18 cellular contexts compared by ENCODE assay signal in genomic region chr15:77413687-77414349, GRCh38. TPM values are rescaled to one million over a fixed set of nuclear protein-coding genes. Genes with fewer than 3 reads are reported as not detected.
DNase-seq lines count a peak whose midpoint lies in the region; ATAC-seq and TF ChIP-seq lines count a peak whose summit lies in the region.
"Had no signal": no experiment of that assay in that cellular context is flagged by ENCODE, and none has a peak within 500 bp of the region (broad histone marks: within the 10 kb centered on the region; RNA-seq: fewer than 3 reads in every experiment).

No MANE protein-coding gene starts in this region.

- H3K9me3 Mint-ChIP-seq in WTC11 (no peaks in the 10 kb centered on the region), chondrocyte (ENCODE audit: low read depth) (no peaks in the 10 kb centered on the region)
- H3K9me3 Mint-ChIP-seq: CD4-positive, CD25-positive, alpha-beta regulatory T cell; CD8-positive, alpha-beta T cell had no signal

- H3K4me1 ChIP-seq in left ventricle myocardium inferior = peaks cover 93% of the 10 kb centered on the region
- H3K4me1 ChIP-seq in right atrium auricular region = peaks cover 0 to 86% of the 10 kb centered on the region in 2 donors
- H3K4me1 ChIP-seq in trophoblast cell (ENCODE audit: control insufficient read depth in 1 of 2, insufficient read depth in 2 of 2, low read length in 2 of 2) = peaks cover 4% of the 10 kb centered on the region in 2 experiments
- peaks cover 0 to 9% of the 10 kb centered on the region in 2 donors for H3K4me1 ChIP-seq in uterus

- no peak overlapping the region for H3K9ac ChIP-seq in trophoblast cell (ENCODE audit: low read length)
- H3K9ac ChIP-seq: BLaER1 had no signal

- no peak overlapping the region for H4K91ac ChIP-seq in trophoblast cell (ENCODE audit: low read depth, low read length)

- H3K4me3 ChIP-seq in left ventricle myocardium inferior (no peak overlapping the region), right atrium auricular region (no peak overlapping the region), trophoblast cell (ENCODE audit: low read depth, low read length) (no peak overlapping the region), uterus (no peak overlapping the region)
- H3K4me3 ChIP-seq: BLaER1, HAP-1 had no signal

- no peak overlapping the region for H2BK12ac ChIP-seq in trophoblast cell (ENCODE audit: low read length)

- H3K4me3 Mint-ChIP-seq in WTC11 = no peak overlapping the region
- no peak overlapping the region for H3K4me3 Mint-ChIP-seq in chondrocyte (ENCODE audit: unreplicated experiment)
- H3K4me3 Mint-ChIP-seq: B cell; CD8-positive, alpha-beta T cell had no signal

- no CpG with 5 or more reads among the region's 4 CpGs for WGBS in trophoblast cell (ENCODE audit: extremely low coverage, insufficient coverage, insufficient read length)

- TF ChIP-seq CTCF in left ventricle myocardium inferior (IDR thresholded peaks at IDR 0.05; ENCODE audit: borderline replicate concordance) = no peak
- TF ChIP-seq CTCF in right atrium auricular region (IDR thresholded peaks at IDR 0.05) = no peak
- no peak for TF ChIP-seq CTCF in WTC11 (IDR thresholded peaks at IDR 0.05)
- TF ChIP-seq CTCF in chondrocyte (IDR thresholded peaks at IDR 0.05) = no peak
- no peak for TF ChIP-seq CTCF in uterus (IDR thresholded peaks at IDR 0.05)

- H4K12ac ChIP-seq in trophoblast cell (ENCODE audit: low read depth, low read length) = no peak overlapping the region

- H3K4me2 ChIP-seq in trophoblast cell (ENCODE audit: low read length) = no peak overlapping the region
- H3K4me2 ChIP-seq: BLaER1 had no signal

- H3K27me3 ChIP-seq in left ventricle myocardium inferior (ENCODE audit: low read depth) = no peaks in the 10 kb centered on the region
- no peaks in the 10 kb centered on the region for H3K27me3 ChIP-seq in right atrium auricular region
- no peaks in the 10 kb centered on the region for H3K27me3 ChIP-seq in trophoblast cell (ENCODE audit: insufficient read depth, low read length)
- no peaks in the 10 kb centered on the region for H3K27me3 ChIP-seq in uterus

- H3K36me3 ChIP-seq in left ventricle myocardium inferior (no peaks in the 10 kb centered on the region), right atrium auricular region (no peaks in the 10 kb centered on the region), trophoblast cell (ENCODE audit: control insufficient read depth in 1 of 2, insufficient read depth in 2 of 2, low read length in 2 of 2) (no peaks in the 10 kb centered on the region), uterus (no peaks in the 10 kb centered on the region)
- H3K36me3 ChIP-seq: BLaER1, HAP-1 had no signal

- TF ChIP-seq POLR2A in uterus (IDR thresholded peaks at IDR 0.05) = no peak

- H3K4me1 Mint-ChIP-seq in WTC11 (peaks cover 40% of the 10 kb centered on the region), chondrocyte (ENCODE audit: low read depth) (peaks cover 62% of the 10 kb centered on the region)

- ATAC-seq in WTC11 (no peak), GM21447 (IDR thresholded peaks at IDR 0.05; ENCODE audit: unreplicated experiment) (no peak)
- ATAC-seq: CD8-positive, alpha-beta T cell had no signal

- peaks cover 5% of the 10 kb centered on the region for H3K79me2 ChIP-seq in trophoblast cell (ENCODE audit: control insufficient read depth, insufficient read depth, low read length, poor library complexity)

- DNase-seq in left ventricle myocardium inferior (no peak), right atrium auricular region (ENCODE audit: low spot score) (no peak), WTC11 (ENCODE audit: low spot score) (no peak), chondrocyte (ENCODE audit: low spot score) (no peak), trophoblast cell (no peak), SK-N-DZ (ENCODE audit: low spot score) (no peak), uterus (no peak)
- DNase-seq: Caco-2; CD4-positive, CD25-positive, alpha-beta regulatory T cell; CD8-positive, alpha-beta T cell; DND-41; GOT3 had no signal

- no peaks in the 10 kb centered on the region for H3K9me3 ChIP-seq in left ventricle myocardium inferior (replicated peaks)
- no peaks in the 10 kb centered on the region for H3K9me3 ChIP-seq in right atrium auricular region
- H3K9me3 ChIP-seq in trophoblast cell (ENCODE audit: insufficient read depth, low read depth, low read length) = no peaks in the 10 kb centered on the region
- no peaks in the 10 kb centered on the region for H3K9me3 ChIP-seq in uterus
- H3K9me3 ChIP-seq: BLaER1, Caco-2, HAP-1 had no signal

- H3K36me3 Mint-ChIP-seq in WTC11 = no peaks in the 10 kb centered on the region
- H3K36me3 Mint-ChIP-seq in chondrocyte (ENCODE audit: low read depth) = no peaks in the 10 kb centered on the region
- H3K36me3 Mint-ChIP-seq: CD4-positive, CD25-positive, alpha-beta regulatory T cell had no signal

- no peak overlapping the region for H3K23ac ChIP-seq in trophoblast cell (ENCODE audit: low read length)

- H2AK5ac ChIP-seq in trophoblast cell (ENCODE audit: low read length) = no peak overlapping the region

- POLR2A ChIA-PET in WTC11 (lab: Charles Lee) = interaction anchor here (0.6 kb wide), 1 partner anchor 116 kb away, joined by 5 read pairs; no protein-coding TSS in a partner anchor

- peaks cover 2% of the 10 kb centered on the region for H3K79me1 ChIP-seq in trophoblast cell (ENCODE audit: low read length)

- no peak overlapping the region for H3K4ac ChIP-seq in trophoblast cell (ENCODE audit: low read depth, low read length)

- H2BK120ac ChIP-seq in trophoblast cell (ENCODE audit: insufficient read depth, low read length, poor library complexity) = peak overlapping the region; percentile 13

- H3K27me3 Mint-ChIP-seq in WTC11 (ENCODE audit: low read depth) (no peaks in the 10 kb centered on the region; the same call in none of the 2 replicates), chondrocyte (ENCODE audit: low read depth) (no peaks in the 10 kb centered on the region)
- H3K27me3 Mint-ChIP-seq: B cell had no signal

- no peak overlapping the region for H2BK5ac ChIP-seq in trophoblast cell (ENCODE audit: low read depth, low read length, poor library complexity)

- H3K27ac ChIP-seq in left ventricle myocardium inferior (replicated peaks) (peak overlapping the region; percentile 49), right atrium auricular region (no peak overlapping the region), trophoblast cell (ENCODE audit: low read depth, low read length) (no peak overlapping the region), uterus (no peak overlapping the region)
- H3K27ac ChIP-seq: 22Rv1, BLaER1, C4-2B had no signal

- no peak overlapping the region for H2AFZ ChIP-seq in trophoblast cell (ENCODE audit: insufficient read depth, low read length, poor library complexity)

- peak overlapping the region; percentile 30 for H3K18ac ChIP-seq in trophoblast cell (ENCODE audit: low read length)

- H3K27ac Mint-ChIP-seq in WTC11 (no peak overlapping the region), chondrocyte (ENCODE audit: unreplicated experiment) (peak overlapping the region; percentile 27)

- CTCF ChIA-PET in WTC11 (lab: Charles Lee) = no interaction called here

- intact Hi-C loops in left ventricle myocardium inferior (cut with micrococcal nuclease) = no loop called here
- intact Hi-C loops in uterus (cut with DNase I; ENCODE audit: low total_unique reads) = no loop called here

- H3K14ac ChIP-seq in trophoblast cell (ENCODE audit: low read length) = no peak overlapping the region

- no peak overlapping the region for H4K8ac ChIP-seq in trophoblast cell (ENCODE audit: low read depth, low read length)

TF ChIP-seq in WTC11, 78 proteins besides CTCF, POLR2A, EP300 and RAD21:
- no peak for TF ChIP-seq TCF7 (CRISPR knock-in tag; IDR thresholded peaks at IDR 0.05; ENCODE audit: low read depth)
- no peak for TF ChIP-seq KAT7 (CRISPR knock-in tag; IDR thresholded peaks at IDR 0.05; ENCODE audit: borderline replicate concordance)
- TF ChIP-seq PREB (CRISPR knock-in tag; IDR thresholded peaks at IDR 0.05; ENCODE audit: borderline replicate concordance) = no peak
- no peak for TF ChIP-seq ZBTB43 (CRISPR knock-in tag; IDR thresholded peaks at IDR 0.05)
- peak; percentile 57; the same call in 1 of the 2 replicates for TF ChIP-seq ZNF121 (CRISPR knock-in tag; IDR thresholded peaks at IDR 0.05)
- TF ChIP-seq TEAD1 (CRISPR knock-in tag; IDR thresholded peaks at IDR 0.05) = no peak

RNA-seq across cellular contexts. Expression of gene PEAK1, which starts 6.1 kb away (rescaled TPM):
- 75.2 TPM for total RNA-seq in left ventricle myocardium inferior
- total RNA-seq in right atrium auricular region = 10 to 100 TPM; 44.2 to 59.8 TPM
- total RNA-seq in WTC11 (2021) = 49.0 to 51.1 TPM (median 49.7 TPM) in 3 replicates
- 143 to 206 TPM (median 148 TPM) in 3 replicates for total RNA-seq in chondrocyte
- 16.1 TPM in 2 replicates for polyA plus RNA-seq in trophoblast cell (2013)
- polyA plus RNA-seq in SK-N-DZ (2014; cell fraction: cytosol; rRNA removed) = 2.6 and 4.0 TPM in 2 replicates
- polyA plus RNA-seq in SK-N-DZ (2014; cell fraction: nucleus; rRNA removed) = 3.2 and 10.9 TPM in 2 replicates
- total RNA-seq in uterus = 10 to 100 TPM; 14.4 to 87.3 (median 43.5) TPM

RNA-seq across cellular contexts. Expression of gene HMG20A, which starts 6.9 kb away (rescaled TPM):
- 30.5 TPM for total RNA-seq in left ventricle myocardium inferior
- total RNA-seq in right atrium auricular region = 10 to 100 TPM; 30.9 to 34.7 TPM
- total RNA-seq in WTC11 (2021) = 62.2 to 69.4 TPM (median 65.1 TPM) in 3 replicates
- 35.5 to 42.5 TPM (median 35.8 TPM) in 3 replicates for total RNA-seq in chondrocyte
- 32.7 and 35.4 TPM in 2 replicates for polyA plus RNA-seq in trophoblast cell (2013)
- polyA plus RNA-seq in SK-N-DZ (2014; cell fraction: cytosol; rRNA removed) = 29.4 and 40.4 TPM in 2 replicates
- 21.9 and 31.1 TPM in 2 replicates for polyA plus RNA-seq in SK-N-DZ (2014; cell fraction: nucleus; rRNA removed)
- total RNA-seq in uterus = 10 to 100 TPM; 10.5 to 59.5 (median 28.4) TPM
